In genomic region chrX:135985974-135986312, GRCh38 we compare ENCODE assay signal across 8 cellular contexts. TPM values are rescaled to one million over a fixed set of nuclear protein-coding genes. Genes with fewer than 3 reads are reported as not detected.
DNase-seq lines count a peak whose midpoint lies in the region; ATAC-seq and TF ChIP-seq lines count a peak whose summit lies in the region.

No MANE protein-coding gene starts in this region.

- H3K36me3 ChIP-seq in CD4-positive, CD25-positive, alpha-beta regulatory T cell (ENCODE audit: control insufficient read depth, insufficient read depth, low read length): no peaks in the 10 kb centered on the region
- no peaks in the 10 kb centered on the region for H3K36me3 ChIP-seq in NT2/D1 (ENCODE audit: insufficient read depth, insufficient read length, low read length)
- H3K36me3 ChIP-seq in endodermal cell (ENCODE audit: control insufficient read depth, insufficient read depth, low read length): no peaks in the 10 kb centered on the region
- no peaks in the 10 kb centered on the region for H3K36me3 ChIP-seq in neural cell (ENCODE audit: insufficient read depth, low read length)

- TF ChIP-seq RAD21 in neural cell (conservative IDR thresholded peaks at IDR 0.05): no peak

- no peak for ATAC-seq in CD4-positive, CD25-positive, alpha-beta regulatory T cell (ENCODE audit: low read depth in 2 of 2)
- no peak for ATAC-seq in HG02885 (IDR thresholded peaks at IDR 0.05; ENCODE audit: poor library complexity, unreplicated experiment)

- H3K4me1 ChIP-seq in CD4-positive, CD25-positive, alpha-beta regulatory T cell (ENCODE audit: control insufficient read depth, insufficient read depth, low read length, poor library complexity, severe bottlenecking): peaks cover 30% of the 10 kb centered on the region
- H3K4me1 ChIP-seq in NT2/D1 (ENCODE audit: insufficient read depth, insufficient read length) (no peaks in the 10 kb centered on the region), endodermal cell (ENCODE audit: control insufficient read depth, insufficient read depth, low read length) (no peaks in the 10 kb centered on the region)

- H2AFZ ChIP-seq in neural cell (ENCODE audit: low read depth, low read length): no peak overlapping the region

- H3F3A ChIP-seq in neural cell (ENCODE audit: insufficient read depth, low read length, poor library complexity, severe bottlenecking): no peaks in the 10 kb centered on the region

- H3K9ac ChIP-seq in NT2/D1 (ENCODE audit: insufficient read length, low read depth) (peak overlapping the region; percentile 77), endodermal cell (ENCODE audit: extremely low read depth, low read length, poor library complexity, severe bottlenecking) (peak overlapping the region; percentile 41), neural cell (ENCODE audit: low read length) (peak overlapping the region; percentile 82)

- no peaks in the 10 kb centered on the region for H3K9me2 ChIP-seq in neural cell (ENCODE audit: insufficient read depth, low read length)

- WGBS in endodermal cell (ENCODE audit: insufficient coverage in 1 of 2, insufficient read length in 1 of 2), 2 experiments: 0% methylated on average over 1 to 13 of the region's 14 CpGs

- no peak for TF ChIP-seq CTCF in endodermal cell (conservative IDR thresholded peaks at IDR 0.05)
- no peak for TF ChIP-seq CTCF in neural cell (IDR thresholded peaks at IDR 0.05; ENCODE audit: poor library complexity, severe bottlenecking)

- H3K27me3 ChIP-seq in CD4-positive, CD25-positive, alpha-beta regulatory T cell (ENCODE audit: control insufficient read depth, insufficient read depth, low read length): no peaks in the 10 kb centered on the region
- no peaks in the 10 kb centered on the region for H3K27me3 ChIP-seq in NT2/D1 (ENCODE audit: insufficient read depth, insufficient read length)
- H3K27me3 ChIP-seq in endodermal cell (ENCODE audit: control insufficient read depth, insufficient read depth, low read length, poor library complexity, severe bottlenecking): no peaks in the 10 kb centered on the region
- no peaks in the 10 kb centered on the region for H3K27me3 ChIP-seq in neural cell (ENCODE audit: insufficient read depth, low read depth, low read length)

- H3K36me3 Mint-ChIP-seq in CD4-positive, CD25-positive, alpha-beta regulatory T cell: peaks cover 3% of the 10 kb centered on the region
- H3K36me3 Mint-ChIP-seq in endodermal cell (ENCODE audit: low read depth): peaks cover 5% of the 10 kb centered on the region

- TF ChIP-seq EP300 in neural cell (conservative IDR thresholded peaks at IDR 0.05; ENCODE audit: poor library complexity, severe bottlenecking): no peak

- no peaks in the 10 kb centered on the region for H3K9me3 ChIP-seq in CD4-positive, CD25-positive, alpha-beta regulatory T cell (ENCODE audit: control insufficient read depth in 2 of 2, low read length in 2 of 2)
- H3K9me3 ChIP-seq in NT2/D1 (ENCODE audit: insufficient read depth, low read length) (no peaks in the 10 kb centered on the region), endodermal cell (ENCODE audit: control insufficient read depth, low read length) (no peaks in the 10 kb centered on the region), neural cell (ENCODE audit: low read length) (no peaks in the 10 kb centered on the region)

- peak overlapping the region; percentile 79 for H3K4me3 ChIP-seq in CD4-positive, CD25-positive, alpha-beta regulatory T cell (ENCODE audit: low read depth, low read length)
- H3K4me3 ChIP-seq in NT2/D1 (ENCODE audit: insufficient read length, low read depth): peak overlapping the region; percentile 64
- H3K4me3 ChIP-seq in endodermal cell (ENCODE audit: low read length): peak overlapping the region; percentile 85
- H3K4me3 ChIP-seq in neural cell (ENCODE audit: low read length): peak overlapping the region; percentile 81

- peak overlapping the region; percentile 10 for H3K4me2 ChIP-seq in neural cell (ENCODE audit: low read length)

- no peaks in the 10 kb centered on the region for H3K27me3 Mint-ChIP-seq in CD4-positive, CD25-positive, alpha-beta regulatory T cell
- H3K27me3 Mint-ChIP-seq in endodermal cell (ENCODE audit: insufficient read depth): no peaks in the 10 kb centered on the region

- peaks cover 0 to 2% (median 0%) of the 10 kb centered on the region in 7 donors for H3K9me3 Mint-ChIP-seq in CD4-positive, CD25-positive, alpha-beta regulatory T cell
- peaks cover 51% of the 10 kb centered on the region for H3K9me3 Mint-ChIP-seq in endodermal cell

- H4K20me1 ChIP-seq in neural cell (ENCODE audit: insufficient read depth): no peaks in the 10 kb centered on the region

- peak overlapping the region; percentile 74 to 91 (median 88) for H3K27ac Mint-ChIP-seq in CD4-positive, CD25-positive, alpha-beta regulatory T cell
- no peak overlapping the region for H3K27ac Mint-ChIP-seq in endodermal cell

- peak in 1 of 3 donors; percentile 3 for DNase-seq in CD4-positive, CD25-positive, alpha-beta regulatory T cell
- DNase-seq in NT2/D1 (ENCODE audit: low read depth, low spot score): no peak
- DNase-seq in endodermal cell: no peak
- DNase-seq in cortex of kidney (lab: John Stamatoyannopoulos, UW): no peak
- DNase-seq in DMS79 (lab: John Stamatoyannopoulos, UW): no peak
- no peak for DNase-seq in LoVo (ENCODE audit: low spot score)

- peak overlapping the region; percentile 80 to 96 (median 90) for H3K4me3 Mint-ChIP-seq in CD4-positive, CD25-positive, alpha-beta regulatory T cell
- H3K4me3 Mint-ChIP-seq in endodermal cell: peak overlapping the region; percentile 82

- peaks cover 15 to 63% (median 47%) of the 10 kb centered on the region in 4 donors for H3K4me1 Mint-ChIP-seq in CD4-positive, CD25-positive, alpha-beta regulatory T cell
- H3K4me1 Mint-ChIP-seq in endodermal cell: no peaks in the 10 kb centered on the region

- H3K79me2 ChIP-seq in neural cell (replicated peaks; ENCODE audit: insufficient read depth, low read length): peaks cover 21% of the 10 kb centered on the region

- H3K27ac ChIP-seq in CD4-positive, CD25-positive, alpha-beta regulatory T cell (ENCODE audit: insufficient read depth, low read length, poor library complexity, severe bottlenecking): peak overlapping the region; percentile 74
- H3K27ac ChIP-seq in endodermal cell (ENCODE audit: low read depth, low read length) (no peak overlapping the region), neural cell (ENCODE audit: low read length) (peak overlapping the region; percentile 77)

TF ChIP-seq in neural cell, 6 proteins besides CTCF, POLR2A, EP300 and RAD21:
- TF ChIP-seq TAF1 (IDR thresholded peaks at IDR 0.05; ENCODE audit: low read depth) (no peak), REST (IDR thresholded peaks at IDR 0.05; ENCODE audit: borderline replicate concordance) (no peak), EZH2 (IDR thresholded peaks at IDR 0.05; ENCODE audit: borderline replicate concordance, insufficient read depth, low read length, poor library complexity, severe bottlenecking) (no peak), MXI1 (conservative IDR thresholded peaks at IDR 0.05; ENCODE audit: poor library complexity, severe bottlenecking) (no peak), SMC3 (conservative IDR thresholded peaks at IDR 0.05; ENCODE audit: poor library complexity) (no peak), POLR2AphosphoS5 (IDR thresholded peaks at IDR 0.05) (no peak)

RNA-seq across cellular contexts. Expression of gene SLC9A6, which starts 0.7 kb away (rescaled TPM):
- total RNA-seq in CD4-positive, CD25-positive, alpha-beta regulatory T cell: 17.8 TPM
- polyA plus RNA-seq in CD4-positive, CD25-positive, alpha-beta regulatory T cell: 10 to 100 TPM; 17.2 to 20.0 (median 18.9) TPM
- total RNA-seq in endodermal cell: 10 to 100 TPM; 10.2 to 13.6 TPM
- polyA plus RNA-seq in endodermal cell (2013, experiment 1 of 2): 18.2 TPM
- polyA plus RNA-seq in endodermal cell (2013, experiment 2 of 2): 13.8 TPM
- polyA plus RNA-seq in neural cell: 98.5 and 103 TPM in 2 replicates
- 145 and 161 TPM in 2 replicates for polyA minus RNA-seq in neural cell

RNA-seq across cellular contexts. Expression of gene MMGT1, which starts 12.2 kb away (rescaled TPM):
- 31.0 TPM for total RNA-seq in CD4-positive, CD25-positive, alpha-beta regulatory T cell
- 10 to 100 TPM in 3 of 4 donors, 1 to 10 TPM in 1; 9.6 to 12.1 (median 10.4) TPM for polyA plus RNA-seq in CD4-positive, CD25-positive, alpha-beta regulatory T cell
- total RNA-seq in endodermal cell: 10 to 100 TPM; 17.5 to 19.2 TPM
- 22.6 TPM for polyA plus RNA-seq in endodermal cell (2013, experiment 1 of 2)
- polyA plus RNA-seq in endodermal cell (2013, experiment 2 of 2): 19.6 TPM
- polyA plus RNA-seq in neural cell: 16.5 and 17.5 TPM in 2 replicates
- 28.7 and 34.8 TPM in 2 replicates for polyA minus RNA-seq in neural cell
